8 cellular contexts compared by ENCODE assay signal in the genomic region with DNA sequence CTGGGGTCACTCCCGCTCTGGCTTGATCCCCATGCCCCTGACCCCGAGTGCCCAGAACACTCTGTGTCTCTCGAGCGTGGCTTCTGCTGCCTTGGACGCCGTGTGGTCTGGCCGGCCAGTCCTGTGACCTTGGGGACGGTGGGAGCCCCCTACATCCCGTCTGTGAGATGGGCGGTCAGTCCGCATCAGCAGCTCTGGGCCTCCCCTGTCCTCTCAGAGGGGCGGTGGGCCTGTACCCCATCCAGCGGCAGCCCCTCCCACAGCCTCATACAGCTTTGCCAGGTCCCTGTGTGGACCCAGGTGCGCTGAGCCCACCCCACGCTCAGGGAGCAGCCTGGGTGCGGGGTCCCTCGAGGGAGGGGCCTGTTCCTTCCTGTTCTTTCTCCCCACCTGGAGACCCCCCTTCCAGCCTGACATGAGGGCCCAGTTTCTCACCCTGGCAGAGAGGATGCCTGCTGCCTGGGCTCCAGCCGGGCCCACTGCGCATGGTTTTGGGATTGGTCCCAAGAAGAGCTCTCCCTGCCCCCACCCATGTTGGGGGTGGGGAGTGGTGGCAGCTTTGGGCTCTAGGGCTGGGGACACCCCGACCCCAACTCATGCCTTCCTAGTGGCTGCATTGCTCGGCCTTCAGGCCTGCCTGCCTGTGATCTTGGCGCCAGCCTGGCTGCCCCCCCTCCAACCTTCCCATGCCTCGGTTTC. TPM values are rescaled to one million over a fixed set of nuclear protein-coding genes. Genes with fewer than 3 reads are reported as not detected.
DNase-seq lines count a peak whose midpoint lies in the region; ATAC-seq and TF ChIP-seq lines count a peak whose summit lies in the region.

No MANE protein-coding gene starts in this region.

- H3K27ac Mint-ChIP-seq in activated T-helper 1 cell treated with anti-CD3 and anti-CD28 coated beads, Interleukin-12 subunit alpha, Interleukin-12 subunit beta, Interleukin-2, Interleukin-4 antibody, amounts not matched to agents 30 ng/mL and 10 ng/mL and 1 ng/mL, durations not matched to agents 14 hours and 24 hours and 36 hours, result peak overlapping the region; percentile 90

- no peaks in the 10 kb centered on the region for H3K9me3 ChIP-seq in HEK293 (ENCODE audit: control insufficient read depth, insufficient read depth, low read depth, low read length)
- H3K9me3 ChIP-seq in right atrium auricular region, result no peaks in the 10 kb centered on the region
- H3K9me3 ChIP-seq in smooth muscle cell (replicated peaks; ENCODE audit: low read depth), result no peaks in the 10 kb centered on the region

- no peak for ATAC-seq in left colon

- POLR2A ChIA-PET in HEK293 (lab: Yijun Ruan, JAX), result interaction anchor here (1.9 kb wide), 1 partner anchor 10 kb away, joined by 8 read pairs; no protein-coding TSS in a partner anchor

- H3K79me2 ChIP-seq in smooth muscle cell (ENCODE audit: low read depth), result peaks cover 60% of the 10 kb centered on the region

- no peak overlapping the region for H2AFZ ChIP-seq in smooth muscle cell (ENCODE audit: low read depth)

- H3K4me1 ChIP-seq in HEK293 (ENCODE audit: control insufficient read depth, insufficient read depth, low read length) (peaks cover 10% of the 10 kb centered on the region), right atrium auricular region (peaks cover 0 to 45% of the 10 kb centered on the region in 2 donors), smooth muscle cell (ENCODE audit: low read depth) (peaks cover 13% of the 10 kb centered on the region)

- H3K4me1 Mint-ChIP-seq in activated T-helper 1 cell treated with anti-CD3 and anti-CD28 coated beads, Interleukin-12 subunit alpha, Interleukin-12 subunit beta, Interleukin-2, Interleukin-4 antibody, amounts not matched to agents 30 ng/mL and 10 ng/mL and 1 ng/mL, durations not matched to agents 14 hours and 24 hours and 36 hours (ENCODE audit: low read depth), result peaks cover 5% of the 10 kb centered on the region

- H3K27me3 ChIP-seq in right atrium auricular region, result no peaks in the 10 kb centered on the region
- no peaks in the 10 kb centered on the region for H3K27me3 ChIP-seq in smooth muscle cell (ENCODE audit: low read depth)

- TF ChIP-seq CTCF in HEK293 (tag by site-specific recombination; IDR thresholded peaks at IDR 0.05), result no peak
- TF ChIP-seq CTCF in right atrium auricular region (IDR thresholded peaks at IDR 0.05), result no peak
- no peak for TF ChIP-seq CTCF in smooth muscle cell (IDR thresholded peaks at IDR 0.05; ENCODE audit: borderline replicate concordance, insufficient read depth, poor library complexity, severe bottlenecking)

- H3K36me3 Mint-ChIP-seq in activated T-helper 1 cell treated with anti-CD3 and anti-CD28 coated beads, Interleukin-12 subunit alpha, Interleukin-12 subunit beta, Interleukin-2, Interleukin-4 antibody, amounts not matched to agents 30 ng/mL and 10 ng/mL and 1 ng/mL, durations not matched to agents 14 hours and 24 hours and 36 hours (ENCODE audit: low read depth), result peaks cover 10% of the 10 kb centered on the region

- peaks cover 2% of the 10 kb centered on the region for H3K27me3 Mint-ChIP-seq in activated T-helper 1 cell treated with anti-CD3 and anti-CD28 coated beads, Interleukin-12 subunit alpha, Interleukin-12 subunit beta, Interleukin-2, Interleukin-4 antibody, amounts not matched to agents 30 ng/mL and 10 ng/mL and 1 ng/mL, durations not matched to agents 14 hours and 24 hours and 36 hours (ENCODE audit: insufficient read depth)

- H3K4me3 ChIP-seq in HEK293 (ENCODE audit: low read depth, low read length), result peak overlapping the region; percentile 74
- H3K4me3 ChIP-seq in right atrium auricular region, result peak overlapping the region; percentile 62 to 69
- H3K4me3 ChIP-seq in smooth muscle cell, result peak overlapping the region; percentile 76

- peak overlapping the region; percentile 99 for H3K4me2 ChIP-seq in smooth muscle cell

- WGBS in smooth muscle cell (ENCODE audit: low lambda C conversion rate), result 61% methylated on average over 21 of the region's 23 CpGs

- peak overlapping the region; percentile 94 for H3K4me3 Mint-ChIP-seq in activated T-helper 1 cell treated with anti-CD3 and anti-CD28 coated beads, Interleukin-12 subunit alpha, Interleukin-12 subunit beta, Interleukin-2, Interleukin-4 antibody, amounts not matched to agents 30 ng/mL and 10 ng/mL and 1 ng/mL, durations not matched to agents 14 hours and 24 hours and 36 hours

- H3F3A ChIP-seq in smooth muscle cell (ENCODE audit: low read depth), result no peaks in the 10 kb centered on the region

- CTCF ChIA-PET in HEK293 (lab: Yijun Ruan, JAX), result interaction anchor here (0.9 kb wide), 2 partner anchors 59 to 69 kb away, joined by 4 to 5 read pairs; no protein-coding TSS in a partner anchor

- H3K27ac ChIP-seq in HEK293 (ENCODE audit: extremely low read depth, low read depth, low read length) (peak overlapping the region; percentile 90), right atrium auricular region (peak overlapping the region; percentile 74 to 78), smooth muscle cell (ENCODE audit: low read depth) (no peak overlapping the region)

- H4K20me1 ChIP-seq in smooth muscle cell (ENCODE audit: low read depth), result peaks cover 52% of the 10 kb centered on the region

- H3K36me3 ChIP-seq in HEK293 (ENCODE audit: control insufficient read depth in 2 of 2, insufficient read depth in 1 of 2, low read length in 2 of 2) (peaks cover 4 to 38% of the 10 kb centered on the region in 2 experiments; a peak in 2 of 3 replicates), right atrium auricular region (no peaks in the 10 kb centered on the region), smooth muscle cell (ENCODE audit: low read depth) (no peaks in the 10 kb centered on the region)

- intact Hi-C loops in activated T-helper 1 cell treated with anti-CD3 and anti-CD28 coated beads, Interleukin-12 subunit alpha, Interleukin-12 subunit beta, Interleukin-2, Interleukin-4 antibody, amounts not matched to agents 30 ng/mL and 10 ng/mL and 1 ng/mL, durations not matched to agents 14 hours and 24 hours and 36 hours (cut with micrococcal nuclease), result no loop called here
- intact Hi-C loops in left colon (cut with DNase I, micrococcal nuclease), result no loop called here

- no peak for DNase-seq in activated T-helper 1 cell treated with anti-CD3 and anti-CD28 coated beads, Interleukin-12 subunit alpha, Interleukin-12 subunit beta, Interleukin-2, Interleukin-4 antibody, amounts not matched to agents 30 ng/mL and 10 ng/mL and 1 ng/mL, durations not matched to agents 14 hours and 24 hours and 36 hours (ENCODE audit: low spot score)
- no peak for DNase-seq in right atrium auricular region (ENCODE audit: low spot score)
- DNase-seq in smooth muscle cell (lab: John Stamatoyannopoulos, UW; ENCODE audit: unreplicated experiment), result no peak
- DNase-seq in left colon, result no peak
- no peak for DNase-seq in NCI-H187 treated with DMSO at 0.1 percent for 48 hours (lab: John Stamatoyannopoulos, UW)
- no peak for DNase-seq in hypothalamus (lab: John Stamatoyannopoulos, UW)
- no peak for DNase-seq in NCI-H446 (lab: John Stamatoyannopoulos, UW)

- H3K9ac ChIP-seq in smooth muscle cell (ENCODE audit: low read depth), result no peak overlapping the region

- H3K9me3 Mint-ChIP-seq in activated T-helper 1 cell treated with anti-CD3 and anti-CD28 coated beads, Interleukin-12 subunit alpha, Interleukin-12 subunit beta, Interleukin-2, Interleukin-4 antibody, amounts not matched to agents 30 ng/mL and 10 ng/mL and 1 ng/mL, durations not matched to agents 14 hours and 24 hours and 36 hours, result no peaks in the 10 kb centered on the region

TF ChIP-seq in HEK293, 187 proteins besides CTCF, POLR2A, EP300 and RAD21 (continues in another document):
- TF ChIP-seq HOXD13 (CRISPR knock-in tag; IDR thresholded peaks at IDR 0.05; ENCODE audit: borderline replicate concordance), result no peak

RNA-seq across cellular contexts. Expression of gene MTA1, which starts 1.5 kb away (rescaled TPM):
- 173 and 181 TPM in 2 replicates for total RNA-seq in activated T-helper 1 cell treated with anti-CD3 and anti-CD28 coated beads, Interleukin-12 subunit alpha, Interleukin-12 subunit beta, Interleukin-2, Interleukin-4 antibody, amounts not matched to agents 30 ng/mL and 10 ng/mL and 1 ng/mL, durations not matched to agents 14 hours and 24 hours and 36 hours
- total RNA-seq in right atrium auricular region (10 to 100 TPM; 51.9 to 61.7 TPM), smooth muscle cell (25.5 and 41.3 TPM in 2 replicates), left colon (10 to 100 TPM; 59.2 to 77.4 TPM)
- 48.7 and 60.4 TPM in 2 replicates for polyA plus RNA-seq in smooth muscle cell

RNA-seq across cellular contexts. Expression of gene TEX22, which starts 22.8 kb away (rescaled TPM):
- total RNA-seq in activated T-helper 1 cell treated with anti-CD3 and anti-CD28 coated beads, Interleukin-12 subunit alpha, Interleukin-12 subunit beta, Interleukin-2, Interleukin-4 antibody, amounts not matched to agents 30 ng/mL and 10 ng/mL and 1 ng/mL, durations not matched to agents 14 hours and 24 hours and 36 hours, result 7.4 and 9.1 TPM in 2 replicates
- total RNA-seq in right atrium auricular region (under 1 TPM in 1 of 2 donors, not detected in 1; 0.16 TPM), smooth muscle cell (0.09 and 1.7 TPM in 2 replicates), left colon (1 to 10 TPM in 1 of 2 donors, under 1 TPM in 1; 0.49 to 1.3 TPM)
- 0.50 and 0.93 TPM in 2 replicates for polyA plus RNA-seq in smooth muscle cell

RNA-seq across cellular contexts. Expression of gene CRIP2, which starts 53.5 kb away (rescaled TPM):
- not detected in 2 replicates for total RNA-seq in activated T-helper 1 cell treated with anti-CD3 and anti-CD28 coated beads, Interleukin-12 subunit alpha, Interleukin-12 subunit beta, Interleukin-2, Interleukin-4 antibody, amounts not matched to agents 30 ng/mL and 10 ng/mL and 1 ng/mL, durations not matched to agents 14 hours and 24 hours and 36 hours
- total RNA-seq in right atrium auricular region, result 1,000 to 10,000 TPM in 1 of 2 donors, 100 to 1,000 TPM in 1; 831 to 1,272 TPM
- total RNA-seq in smooth muscle cell, result 7.6 and 14.1 TPM in 2 replicates
- 38.1 and 45.7 TPM in 2 replicates for polyA plus RNA-seq in smooth muscle cell
- 10 to 100 TPM; 13.0 to 19.2 TPM for total RNA-seq in left colon

Comparison
In these comparisons a context has a peak if more than half of its experiments do, and no peak if none do; other contexts are left out.
1. RNA of gene CRIP2, which starts 53.5 kb away (total RNA-seq): 831 to 1,272 TPM in right atrium auricular region; 13.0 to 19.2 TPM in left colon, 7.6 to 14.1 TPM in smooth muscle cell and not detected in activated T-helper 1 cell treated with anti-CD3 and anti-CD28 coated beads, Interleukin-12 subunit alpha, Interleukin-12 subunit beta, Interleukin-2, Interleukin-4 antibody, amounts not matched to agents 30 ng/mL and 10 ng/mL and 1 ng/mL, durations not matched to agents 14 hours and 24 hours and 36 hours; every median in the first group is over 10 times any median in the second.
2. Peak in every context shown above with its lines, with median percentiles within 50 percentile points of each other: H3K4me3 ChIP-seq.